Comparison of ENCODE assay signal across 1 cellular context in the genomic region with DNA sequence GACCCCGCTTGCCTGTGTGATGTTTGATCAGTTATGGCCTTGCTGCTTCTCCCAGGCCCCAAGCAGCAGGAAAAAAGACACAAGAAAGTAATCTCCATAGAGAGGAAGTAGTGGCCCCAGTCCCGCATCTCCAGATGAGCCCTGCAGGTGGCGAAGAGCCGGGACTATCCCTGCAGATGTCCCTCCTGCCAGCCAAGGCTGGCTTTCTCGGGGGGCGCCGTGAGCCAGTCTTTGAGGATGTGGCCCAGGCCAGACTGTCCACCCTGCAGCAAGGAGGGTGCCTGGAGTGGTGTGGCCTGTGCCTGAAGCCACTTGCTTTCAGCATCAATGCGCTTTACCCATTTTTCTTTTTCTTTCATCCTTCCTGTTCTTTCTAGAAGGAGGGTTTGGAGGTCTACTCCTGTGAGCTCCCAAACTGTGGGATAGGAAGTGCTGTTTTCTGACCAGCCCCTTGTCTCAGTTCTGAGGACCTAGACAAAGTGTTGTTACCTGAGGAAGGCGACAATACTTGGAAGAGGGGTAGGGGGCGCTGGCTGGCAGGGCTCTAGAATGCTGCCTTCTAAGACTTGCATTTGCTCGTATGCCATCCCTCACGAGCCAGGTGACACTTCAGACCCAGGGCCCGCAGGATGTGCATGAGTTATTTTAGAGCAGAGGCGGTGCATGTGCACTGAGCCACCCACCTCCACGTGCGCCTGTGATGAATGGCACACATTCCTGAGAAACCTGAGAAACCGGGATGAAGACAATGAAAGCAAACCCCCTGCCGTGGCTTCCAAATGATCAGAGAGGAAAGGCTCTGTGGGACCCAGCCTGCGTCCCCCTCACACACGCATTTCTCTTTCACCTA.
TF ChIP-seq lines count a peak whose summit lies in the region.

No MANE protein-coding gene starts in this region.

TF ChIP-seq in HepG2, 621 proteins besides CTCF, POLR2A, EP300 and RAD21 (continued from another document):
- TF ChIP-seq, protein P1, sequence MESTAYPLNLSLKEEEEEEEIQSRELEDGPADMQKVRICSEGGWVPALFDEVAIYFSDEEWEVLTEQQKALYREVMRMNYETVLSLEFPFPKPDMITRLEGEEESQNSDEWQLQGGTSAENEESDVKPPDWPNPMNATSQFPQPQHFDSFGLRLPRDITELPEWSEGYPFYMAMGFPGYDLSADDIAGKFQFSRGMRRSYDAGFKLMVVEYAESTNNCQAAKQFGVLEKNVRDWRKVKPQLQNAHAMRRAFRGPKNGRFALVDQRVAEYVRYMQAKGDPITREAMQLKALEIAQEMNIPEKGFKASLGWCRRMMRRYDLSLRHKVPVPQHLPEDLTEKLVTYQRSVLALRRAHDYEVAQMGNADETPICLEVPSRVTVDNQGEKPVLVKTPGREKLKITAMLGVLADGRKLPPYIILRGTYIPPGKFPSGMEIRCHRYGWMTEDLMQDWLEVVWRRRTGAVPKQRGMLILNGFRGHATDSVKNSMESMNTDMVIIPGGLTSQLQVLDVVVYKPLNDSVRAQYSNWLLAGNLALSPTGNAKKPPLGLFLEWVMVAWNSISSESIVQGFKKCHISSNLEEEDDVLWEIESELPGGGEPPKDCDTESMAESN (CRISPR knock-in tag; conservative IDR thresholded peaks at IDR 0.05), result no peak
- TF ChIP-seq JUND (CRISPR knock-in tag; IDR thresholded peaks at IDR 0.05) (no peak), RFXAP (CRISPR knock-in tag; IDR thresholded peaks at IDR 0.05; ENCODE audit: borderline replicate concordance) (no peak), ZNF737 (CRISPR knock-in tag; IDR thresholded peaks at IDR 0.05; ENCODE audit: borderline replicate concordance) (no peak), ZNF724P (CRISPR knock-in tag; IDR thresholded peaks at IDR 0.05; ENCODE audit: borderline replicate concordance) (no peak)
- TF ChIP-seq, protein P2, sequence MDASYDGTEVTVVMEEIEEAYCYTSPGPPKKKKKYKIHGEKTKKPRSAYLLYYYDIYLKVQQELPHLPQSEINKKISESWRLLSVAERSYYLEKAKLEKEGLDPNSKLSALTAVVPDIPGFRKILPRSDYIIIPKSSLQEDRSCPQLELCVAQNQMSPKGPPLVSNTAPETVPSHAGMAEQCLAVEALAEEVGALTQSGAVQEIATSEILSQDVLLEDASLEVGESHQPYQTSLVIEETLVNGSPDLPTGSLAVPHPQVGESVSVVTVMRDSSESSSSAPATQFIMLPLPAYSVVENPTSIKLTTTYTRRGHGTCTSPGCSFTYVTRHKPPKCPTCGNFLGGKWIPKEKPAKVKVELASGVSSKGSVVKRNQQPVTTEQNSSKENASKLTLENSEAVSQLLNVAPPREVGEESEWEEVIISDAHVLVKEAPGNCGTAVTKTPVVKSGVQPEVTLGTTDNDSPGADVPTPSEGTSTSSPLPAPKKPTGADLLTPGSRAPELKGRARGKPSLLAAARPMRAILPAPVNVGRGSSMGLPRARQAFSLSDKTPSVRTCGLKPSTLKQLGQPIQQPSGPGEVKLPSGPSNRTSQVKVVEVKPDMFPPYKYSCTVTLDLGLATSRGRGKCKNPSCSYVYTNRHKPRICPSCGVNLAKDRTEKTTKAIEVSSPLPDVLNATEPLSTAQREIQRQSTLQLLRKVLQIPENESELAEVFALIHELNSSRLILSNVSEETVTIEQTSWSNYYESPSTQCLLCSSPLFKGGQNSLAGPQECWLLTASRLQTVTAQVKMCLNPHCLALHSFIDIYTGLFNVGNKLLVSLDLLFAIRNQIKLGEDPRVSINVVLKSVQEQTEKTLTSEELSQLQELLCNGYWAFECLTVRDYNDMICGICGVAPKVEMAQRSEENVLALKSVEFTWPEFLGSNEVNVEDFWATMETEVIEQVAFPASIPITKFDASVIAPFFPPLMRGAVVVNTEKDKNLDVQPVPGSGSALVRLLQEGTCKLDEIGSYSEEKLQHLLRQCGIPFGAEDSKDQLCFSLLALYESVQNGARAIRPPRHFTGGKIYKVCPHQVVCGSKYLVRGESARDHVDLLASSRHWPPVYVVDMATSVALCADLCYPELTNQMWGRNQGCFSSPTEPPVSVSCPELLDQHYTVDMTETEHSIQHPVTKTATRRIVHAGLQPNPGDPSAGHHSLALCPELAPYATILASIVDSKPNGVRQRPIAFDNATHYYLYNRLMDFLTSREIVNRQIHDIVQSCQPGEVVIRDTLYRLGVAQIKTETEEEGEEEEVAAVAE (CRISPR knock-in tag; IDR thresholded peaks at IDR 0.05; ENCODE audit: borderline replicate concordance), result no peak
